11 cellular contexts compared by ENCODE assay signal in the genomic region with DNA sequence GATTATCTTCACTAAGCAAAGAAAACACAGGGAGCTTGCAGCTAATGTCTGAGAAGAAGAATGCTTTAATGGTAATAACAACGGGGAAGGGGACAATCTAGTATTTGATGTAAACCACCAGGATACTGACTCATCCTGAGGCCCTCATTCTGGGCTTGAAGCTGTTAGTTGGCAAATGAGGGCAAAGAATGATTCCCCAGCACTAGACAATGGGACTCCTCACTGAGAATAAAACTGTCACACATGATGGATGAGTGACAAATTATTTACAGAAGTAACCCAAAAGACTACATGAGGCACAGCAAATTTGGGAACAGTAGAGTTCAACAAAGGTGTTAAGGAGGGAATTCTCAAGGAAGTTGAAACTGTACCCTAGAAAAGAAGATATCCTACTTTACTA.
DNase-seq lines count a peak whose midpoint lies in the region; ATAC-seq lines count a peak whose summit lies in the region.
"Had no signal": no experiment of that assay in that cellular context is flagged by ENCODE, and none has a peak within 500 bp of the region (broad histone marks: within the 10 kb centered on the region; RNA-seq: fewer than 3 reads in every experiment).

No MANE protein-coding gene starts in this region.

- H3K27ac Mint-ChIP-seq in activated CD4-positive, alpha-beta T cell treated with anti-CD3 and anti-CD28 coated beads, Interleukin-2, amount 10 ng/mL, durations not matched to agents 24 days and 14 days, result peak overlapping the region; percentile 92
- H3K27ac Mint-ChIP-seq in stimulated activated effector memory CD8-positive, alpha-beta T cell treated with anti-CD3 and anti-CD28 coated beads, Interleukin-12 subunit alpha, Interleukin-12 subunit beta, amount 100 ng/mL, for 72 hours, result peak overlapping the region; percentile 2
- H3K27ac Mint-ChIP-seq: B cell had no signal

- H3K4me1 Mint-ChIP-seq in activated CD4-positive, alpha-beta T cell treated with anti-CD3 and anti-CD28 coated beads, Interleukin-2, amount 10 ng/mL, durations not matched to agents 24 days and 14 days, result peaks cover 27% of the 10 kb centered on the region
- peaks cover 28% of the 10 kb centered on the region for H3K4me1 Mint-ChIP-seq in stimulated activated effector memory CD8-positive, alpha-beta T cell treated with anti-CD3 and anti-CD28 coated beads, Interleukin-12 subunit alpha, Interleukin-12 subunit beta, amount 100 ng/mL, for 72 hours

- ATAC-seq in stimulated activated effector memory CD8-positive, alpha-beta T cell treated with anti-CD3 and anti-CD28 coated beads, Interleukin-12 subunit alpha, Interleukin-12 subunit beta, amount 100 ng/mL, for 72 hours, result peak; percentile 91
- ATAC-seq in GM18517 (IDR thresholded peaks at IDR 0.05; ENCODE audit: unreplicated experiment) (no peak), GM18861 (IDR thresholded peaks at IDR 0.05; ENCODE audit: unreplicated experiment) (no peak)

- H3K9me3 Mint-ChIP-seq in activated CD4-positive, alpha-beta T cell treated with anti-CD3 and anti-CD28 coated beads, Interleukin-2, amount 10 ng/mL, durations not matched to agents 24 days and 14 days, result peaks cover 3% of the 10 kb centered on the region
- H3K9me3 Mint-ChIP-seq in stimulated activated effector memory CD8-positive, alpha-beta T cell treated with anti-CD3 and anti-CD28 coated beads, Interleukin-12 subunit alpha, Interleukin-12 subunit beta, amount 100 ng/mL, for 72 hours, result no peaks in the 10 kb centered on the region

- no peaks in the 10 kb centered on the region for H3K27me3 Mint-ChIP-seq in activated CD4-positive, alpha-beta T cell treated with anti-CD3 and anti-CD28 coated beads, Interleukin-2, amount 10 ng/mL, durations not matched to agents 24 days and 14 days
- H3K27me3 Mint-ChIP-seq: B cell had no signal

- H3K36me3 Mint-ChIP-seq in activated CD4-positive, alpha-beta T cell treated with anti-CD3 and anti-CD28 coated beads, Interleukin-2, amount 10 ng/mL, durations not matched to agents 24 days and 14 days (ENCODE audit: low read depth), result peaks cover 15% of the 10 kb centered on the region
- no peaks in the 10 kb centered on the region for H3K36me3 Mint-ChIP-seq in stimulated activated effector memory CD8-positive, alpha-beta T cell treated with anti-CD3 and anti-CD28 coated beads, Interleukin-12 subunit alpha, Interleukin-12 subunit beta, amount 100 ng/mL, for 72 hours

- DNase-seq in activated CD4-positive, alpha-beta T cell treated with anti-CD3 and anti-CD28 coated beads, Interleukin-2, amount 10 ng/mL, durations not matched to agents 24 days and 14 days, result no peak
- DNase-seq in activated CD4-positive, alpha-beta T cell treated with anti-CD3 and anti-CD28 coated beads for 4 hours, result no peak
- DNase-seq in NCI-H146 (lab: John Stamatoyannopoulos, UW) (peak; percentile 56), astrocyte of the hippocampus (ENCODE audit: low read depth, low spot score) (peak; percentile 46)
- no peak for DNase-seq in stimulated activated effector memory CD8-positive, alpha-beta T cell treated with anti-CD3 and anti-CD28 coated beads, Interleukin-12 subunit alpha, Interleukin-12 subunit beta, amount 100 ng/mL, for 72 hours (ENCODE audit: low spot score in 2 of 2)
- DNase-seq in activated CD8-positive, alpha-beta memory T cell treated with anti-CD3 and anti-CD28 coated beads, Interleukin-2, amount 50 U/mL, for 48 hours, result no peak
- DNase-seq: activated gamma-delta T cell, glutamatergic neuron had no signal

- intact Hi-C loops in activated CD4-positive, alpha-beta T cell treated with anti-CD3 and anti-CD28 coated beads, Interleukin-2, amount 10 ng/mL, durations not matched to agents 24 days and 14 days (cut with micrococcal nuclease), result loop anchor here (5.0 kb wide), 1 partner anchor 76 kb away; the partner anchor contains the start of gene FAM168A

- H3K4me3 Mint-ChIP-seq in activated CD4-positive, alpha-beta T cell treated with anti-CD3 and anti-CD28 coated beads, Interleukin-2, amount 10 ng/mL, durations not matched to agents 24 days and 14 days, result peak overlapping the region; percentile 57
- H3K4me3 Mint-ChIP-seq in stimulated activated effector memory CD8-positive, alpha-beta T cell treated with anti-CD3 and anti-CD28 coated beads, Interleukin-12 subunit alpha, Interleukin-12 subunit beta, amount 100 ng/mL, for 72 hours, result no peak overlapping the region
- H3K4me3 Mint-ChIP-seq: B cell had no signal

Comparison
In these comparisons a context has a peak if more than half of its experiments do, and no peak if none do; other contexts are left out.
1. DNase-seq: peak in NCI-H146 (single experiment) and astrocyte of the hippocampus (single experiment); none in activated CD4-positive, alpha-beta T cell treated with anti-CD3 and anti-CD28 coated beads, Interleukin-2, amount 10 ng/mL, durations not matched to agents 24 days and 14 days (single experiment), activated CD4-positive, alpha-beta T cell treated with anti-CD3 and anti-CD28 coated beads for 4 hours (0 of 2), stimulated activated effector memory CD8-positive, alpha-beta T cell treated with anti-CD3 and anti-CD28 coated beads, Interleukin-12 subunit alpha, Interleukin-12 subunit beta, amount 100 ng/mL, for 72 hours (0 of 2) and activated CD8-positive, alpha-beta memory T cell treated with anti-CD3 and anti-CD28 coated beads, Interleukin-2, amount 50 U/mL, for 48 hours (single experiment).